Comparison of ENCODE assay signal across 8 cellular contexts in genomic region chr7:99040104-99040958, GRCh38.
DNase-seq lines count a peak whose midpoint lies in the region; ATAC-seq and TF ChIP-seq lines count a peak whose summit lies in the region.

No MANE protein-coding gene starts in this region.

- H3K27me3 Mint-ChIP-seq in T-helper 17 cell = no peaks in the 10 kb centered on the region

- H3K27ac Mint-ChIP-seq in T-helper 17 cell = peak overlapping the region; percentile 34

- DNase-seq in GM04504 (ENCODE audit: low read depth) = peak; percentile 76
- DNase-seq in NCI-H1105 treated with DMSO at 0.1 percent for 48 hours (lab: John Stamatoyannopoulos, UW) = peak; percentile 58
- peak; percentile 26 to 47 (median 44) for DNase-seq in T-helper 17 cell
- peak; percentile 78 for DNase-seq in astrocyte of the cerebellum (ENCODE audit: low read depth)
- DNase-seq in hepatic stellate cell (ENCODE audit: low spot score) = peak; percentile 96
- peak; percentile 52 for DNase-seq in retinal pigment epithelial cell (ENCODE audit: low read depth)
- no peak for DNase-seq in GOT3 (lab: John Stamatoyannopoulos, UW)

- no peaks in the 10 kb centered on the region for H3K9me3 ChIP-seq in T-helper 17 cell (ENCODE audit: control insufficient read depth, low read length, poor library complexity, severe bottlenecking)

- peaks cover 15% of the 10 kb centered on the region for H3K4me1 Mint-ChIP-seq in T-helper 17 cell

- TF ChIP-seq CTCF in astrocyte of the cerebellum (IDR thresholded peaks at IDR 0.05; ENCODE audit: low read depth, low read length, missing control alignments) (peak; percentile 72), retinal pigment epithelial cell (conservative IDR thresholded peaks at IDR 0.05; ENCODE audit: low read depth, low read length) (peak; percentile 66)

- H3K4me3 ChIP-seq in astrocyte of the cerebellum (ENCODE audit: low read depth, low read length) (no peak overlapping the region), retinal pigment epithelial cell (ENCODE audit: low read length) (no peak overlapping the region)

- H3K36me3 Mint-ChIP-seq in T-helper 17 cell (ENCODE audit: low read depth) = peaks cover 15% of the 10 kb centered on the region

- peak; percentile 79 for ATAC-seq in T-helper 17 cell
- ATAC-seq in GM21381 (IDR thresholded peaks at IDR 0.05; ENCODE audit: unreplicated experiment) = no peak

- no peak overlapping the region for H3K4me3 Mint-ChIP-seq in T-helper 17 cell

- in situ Hi-C loops in astrocyte of the cerebellum (cut with HindIII; ENCODE audit: low sequenced_read_pairs) = no loop called here
